21 cellular contexts compared by ENCODE assay signal in the genomic region with DNA sequence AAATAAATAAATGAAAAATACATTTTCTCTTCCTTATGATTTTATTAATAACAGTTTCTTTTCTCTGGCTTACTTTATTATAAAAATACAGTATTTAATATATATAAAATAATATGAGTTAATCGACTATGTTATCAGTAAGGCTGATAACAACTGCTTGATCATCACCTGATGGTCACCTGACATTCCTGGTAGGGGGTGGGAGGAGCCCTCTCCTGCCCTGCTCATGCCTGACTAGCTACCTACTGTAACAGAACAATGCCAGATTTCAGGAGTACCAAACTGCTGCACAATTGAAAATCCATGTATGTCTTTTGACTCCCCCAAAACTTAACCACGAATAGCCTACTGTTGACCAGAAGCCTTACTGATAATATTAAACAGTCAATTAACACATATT. TPM values are rescaled to one million over a fixed set of nuclear protein-coding genes. Genes with fewer than 3 reads are reported as not detected.
DNase-seq lines count a peak whose midpoint lies in the region; TF ChIP-seq lines count a peak whose summit lies in the region.
"Had no signal": no experiment of that assay in that cellular context is flagged by ENCODE, and none has a peak within 500 bp of the region (broad histone marks: within the 10 kb centered on the region; RNA-seq: fewer than 3 reads in every experiment).

No MANE protein-coding gene starts in this region.

- intact Hi-C loops in Calu3 (cut with micrococcal nuclease; ENCODE audit: unreplicated experiment) = no loop called here

- peaks cover 0 to 12% (median 1%) of the 10 kb centered on the region in 11 experiments; a peak in 9 of 22 replicates for H4K20me1 ChIP-seq in BLaER1 treated with 17β-estradiol and CSF1 and Interleukin-3, amounts not matched to agents 10 nM and 100 nM

- peaks cover 50 to 68% (median 60%) of the 10 kb centered on the region in 10 experiments for H3K4me1 ChIP-seq in BLaER1 treated with 17β-estradiol and CSF1 and Interleukin-3, amounts not matched to agents 10 nM and 100 nM
- H3K4me1 ChIP-seq in trophoblast cell (ENCODE audit: control insufficient read depth in 1 of 2, insufficient read depth in 2 of 2, low read length in 2 of 2) = peaks cover 13 to 15% of the 10 kb centered on the region in 2 experiments
- H3K4me1 ChIP-seq: adrenal gland, BE2C had no signal

- H3K27me3 ChIP-seq in BLaER1 treated with 17β-estradiol and CSF1 and Interleukin-3, amounts not matched to agents 10 nM and 100 nM = no peaks in the 10 kb centered on the region
- H3K27me3 ChIP-seq in trophoblast cell (ENCODE audit: insufficient read depth, low read length) = no peaks in the 10 kb centered on the region
- H3K27me3 ChIP-seq: adrenal gland had no signal

- H4K12ac ChIP-seq in trophoblast cell (ENCODE audit: low read depth, low read length) = no peak overlapping the region

- DNase-seq in Calu3 = peak; percentile 12
- DNase-seq in RPMI8226 = peak; percentile 18
- DNase-seq in immature natural killer cell = no peak
- DNase-seq in trophoblast cell = no peak
- DNase-seq in cortex of kidney (lab: John Stamatoyannopoulos, UW) = no peak
- DNase-seq in GM10266 (ENCODE audit: extremely low spot score) = no peak
- DNase-seq in EL = no peak
- DNase-seq: adrenal gland; BE2C; cerebellar nuclear complex; HCEC 1CT; left ventricle myocardium inferior; NCI-H2081 treated with DMSO at 0.1 percent for 48 hours; NCI-H526; right cardiac atrium; stimulated activated CD4-positive, alpha-beta T cell treated with anti-CD3 and anti-CD28 coated beads, Interleukin-2, amount 100 ng/mL, for 24 hours; SW 1271; WERI-Rb-1 had no signal

- H3K27ac Mint-ChIP-seq in Calu3 (ENCODE audit: unreplicated experiment) = no peak overlapping the region
- peak overlapping the region; percentile 81 to 99 (median 98) for H3K27ac Mint-ChIP-seq in immature natural killer cell
- H3K27ac Mint-ChIP-seq: nephron had no signal

- WGBS in trophoblast cell (ENCODE audit: extremely low coverage, insufficient coverage, insufficient read length) = no CpG with 5 or more reads among the region's 2 CpGs

- H3K4me3 Mint-ChIP-seq in Calu3 (ENCODE audit: low read depth, unreplicated experiment) (no peak overlapping the region), immature natural killer cell (peak overlapping the region in 4 of 5 donors; percentile 23 to 97 (median 94))
- H3K4me3 Mint-ChIP-seq: nephron had no signal

- TF ChIP-seq CTCF in Calu3 (IDR thresholded peaks at IDR 0.05; ENCODE audit: unreplicated experiment) = no peak
- TF ChIP-seq CTCF in GM10266 (IDR thresholded peaks at IDR 0.05; ENCODE audit: control insufficient read depth, insufficient read depth, low read depth, missing control alignments) = no peak

- peak overlapping the region; percentile 99 to 100 (median 100); a peak in 21 of 22 replicates for H3K27ac ChIP-seq in BLaER1 treated with 17β-estradiol and CSF1 and Interleukin-3, amounts not matched to agents 10 nM and 100 nM
- H3K27ac ChIP-seq in trophoblast cell (ENCODE audit: low read depth, low read length) = no peak overlapping the region
- H3K27ac ChIP-seq: thoracic aorta, WERI-Rb-1 had no signal

- peaks cover 12% of the 10 kb centered on the region for H3K79me1 ChIP-seq in trophoblast cell (ENCODE audit: low read length)

- H3K9me3 Mint-ChIP-seq in Calu3 (ENCODE audit: low read depth, unreplicated experiment) (no peaks in the 10 kb centered on the region), immature natural killer cell (no peaks in the 10 kb centered on the region)
- H3K9me3 Mint-ChIP-seq: nephron had no signal

- no peak overlapping the region for H2BK12ac ChIP-seq in trophoblast cell (ENCODE audit: low read length)

- peak overlapping the region; percentile 62 to 100 (median 86) for H3K4me2 ChIP-seq in BLaER1 treated with 17β-estradiol and CSF1 and Interleukin-3, amounts not matched to agents 10 nM and 100 nM
- no peak overlapping the region for H3K4me2 ChIP-seq in trophoblast cell (ENCODE audit: low read length)

- no peak overlapping the region for H3K23ac ChIP-seq in trophoblast cell (ENCODE audit: low read length)

- H3K79me2 ChIP-seq in trophoblast cell (ENCODE audit: control insufficient read depth, insufficient read depth, low read length, poor library complexity) = no peaks in the 10 kb centered on the region

- H3K4me1 Mint-ChIP-seq in Calu3 (ENCODE audit: low read depth, unreplicated experiment) = peaks cover 29% of the 10 kb centered on the region
- peaks cover 47 to 62% of the 10 kb centered on the region in 2 donors for H3K4me1 Mint-ChIP-seq in immature natural killer cell
- H3K4me1 Mint-ChIP-seq: nephron had no signal

- CTCF ChIA-PET in Calu3 (lab: Charles Lee) = no interaction called here

- no peak overlapping the region for H3K14ac ChIP-seq in trophoblast cell (ENCODE audit: low read length)

- peak overlapping the region; percentile 99 to 100 (median 100); a peak in 21 of 22 replicates for H3K9ac ChIP-seq in BLaER1 treated with 17β-estradiol and CSF1 and Interleukin-3, amounts not matched to agents 10 nM and 100 nM
- H3K9ac ChIP-seq in trophoblast cell (ENCODE audit: low read length) = no peak overlapping the region

- no peak overlapping the region for H2AK5ac ChIP-seq in trophoblast cell (ENCODE audit: low read length)

- no peak overlapping the region for H2BK120ac ChIP-seq in trophoblast cell (ENCODE audit: insufficient read depth, low read length, poor library complexity)

- no peak overlapping the region for H2AFZ ChIP-seq in trophoblast cell (ENCODE audit: insufficient read depth, low read length, poor library complexity)

- H3K18ac ChIP-seq in trophoblast cell (ENCODE audit: low read length) = no peak overlapping the region

- peaks cover 9% of the 10 kb centered on the region for H3K36me3 Mint-ChIP-seq in Calu3 (ENCODE audit: insufficient read depth, unreplicated experiment)
- peaks cover 0 to 5% (median under 1%) of the 10 kb centered on the region in 3 donors for H3K36me3 Mint-ChIP-seq in immature natural killer cell

- BruUV-seq in Calu3 (replicated peaks; lab: Mats Ljungman, UMichigan) = no TSS peak

- peaks cover 0 to 34% (median 27%) of the 10 kb centered on the region in 11 experiments; a peak in 16 of 22 replicates for H3K9me3 ChIP-seq in BLaER1 treated with 17β-estradiol and CSF1 and Interleukin-3, amounts not matched to agents 10 nM and 100 nM (replicated peaks in 1 of 11)
- H3K9me3 ChIP-seq in trophoblast cell (ENCODE audit: insufficient read depth, low read depth, low read length) = no peaks in the 10 kb centered on the region
- H3K9me3 ChIP-seq: adrenal gland, BE2C, thoracic aorta had no signal

- H4K91ac ChIP-seq in trophoblast cell (ENCODE audit: low read depth, low read length) = no peak overlapping the region

- H3K27me3 Mint-ChIP-seq in Calu3 (ENCODE audit: unreplicated experiment) = no peaks in the 10 kb centered on the region
- H3K27me3 Mint-ChIP-seq in immature natural killer cell (ENCODE audit: low read depth in 3 of 3) = no peaks in the 10 kb centered on the region

- no peak overlapping the region for H4K8ac ChIP-seq in trophoblast cell (ENCODE audit: low read depth, low read length)

- no peak overlapping the region for H3K4ac ChIP-seq in trophoblast cell (ENCODE audit: low read depth, low read length)

- peak overlapping the region; percentile 78 to 99 (median 92); a peak in 17 of 20 replicates for H3K4me3 ChIP-seq in BLaER1 treated with 17β-estradiol and CSF1 and Interleukin-3, amounts not matched to agents 10 nM and 100 nM
- no peak overlapping the region for H3K4me3 ChIP-seq in trophoblast cell (ENCODE audit: low read depth, low read length)
- H3K4me3 ChIP-seq: adrenal gland, left ventricle myocardium inferior had no signal

- H3K36me3 ChIP-seq in BLaER1 treated with 17β-estradiol and CSF1 and Interleukin-3, amounts not matched to agents 10 nM and 100 nM = peaks cover 10 to 32% (median 16%) of the 10 kb centered on the region in 11 experiments
- H3K36me3 ChIP-seq in trophoblast cell (ENCODE audit: control insufficient read depth in 1 of 2, insufficient read depth in 2 of 2, low read length in 2 of 2) = no peaks in the 10 kb centered on the region
- H3K36me3 ChIP-seq: adrenal gland, BE2C, left ventricle myocardium inferior, thoracic aorta, WERI-Rb-1 had no signal

- H2BK5ac ChIP-seq in trophoblast cell (ENCODE audit: low read depth, low read length, poor library complexity) = no peak overlapping the region

RNA-seq across cellular contexts. Expression of a gene that starts 1.3 kb away (rescaled TPM):
- 1.5 and 1.9 TPM in 2 replicates for total RNA-seq in Calu3 (2022)
- 10 to 100 TPM; 22.0 to 83.5 (median 29.8) TPM for polyA plus RNA-seq in immature natural killer cell
- 6.7 and 6.8 TPM in 2 replicates for polyA plus RNA-seq in trophoblast cell (2013)

Comparison
In these comparisons a context has a peak if more than half of its experiments do, and no peak if none do; other contexts are left out.
1. DNase-seq: peak in Calu3 (single experiment) and RPMI8226 (single experiment); none in immature natural killer cell (0 of 3), trophoblast cell (0 of 2), cortex of kidney (single experiment), GM10266 (single experiment) and EL (single experiment).